ENCODE assay signal across 20 cellular contexts in genomic region chr6:67541591-67541990, GRCh38.
DNase-seq lines count a peak whose midpoint lies in the region; TF ChIP-seq lines count a peak whose summit lies in the region.
"Had no signal": no experiment of that assay in that cellular context is flagged by ENCODE, and none has a peak within 500 bp of the region (broad histone marks: within the 10 kb centered on the region; RNA-seq: fewer than 3 reads in every experiment).

No MANE protein-coding gene starts in this region.

- H3K4me1 ChIP-seq in adipocyte (ENCODE audit: control insufficient read depth, insufficient read depth, low read length): no peaks in the 10 kb centered on the region
- H3K4me1 ChIP-seq: BE2C, Peyer's patch had no signal

- H3K27me3 ChIP-seq in BJ (ENCODE audit: control insufficient read depth, insufficient read depth, low read length) (no peaks in the 10 kb centered on the region), adipocyte (replicated peaks; ENCODE audit: control insufficient read depth, insufficient read depth, low read length) (no peaks in the 10 kb centered on the region)
- H3K27me3 ChIP-seq: BE2C, Peyer's patch had no signal

- CTCF ChIA-PET in BJ (lab: Yijun Ruan, JAX): no interaction called here
- CTCF ChIA-PET in activated CD4-positive, alpha-beta T cell treated with anti-CD3 and anti-CD28 coated beads, Interleukin-2, amount 10 ng/mL, durations not matched to agents 7 days and 5 days (lab: Charles Lee): no interaction called here

- H3K9me3 Mint-ChIP-seq in activated CD4-positive, alpha-beta T cell treated with anti-CD3 and anti-CD28 coated beads, Interleukin-2, amount 10 ng/mL, durations not matched to agents 7 days and 5 days: peaks cover 19% of the 10 kb centered on the region

- H3K9ac ChIP-seq in adipocyte (ENCODE audit: low read length): no peak overlapping the region

- H3K4me3 Mint-ChIP-seq in activated CD4-positive, alpha-beta T cell treated with anti-CD3 and anti-CD28 coated beads, Interleukin-2, amount 10 ng/mL, durations not matched to agents 7 days and 5 days: no peak overlapping the region
- H3K4me3 Mint-ChIP-seq: CD4-positive, CD25-positive, alpha-beta regulatory T cell; HFFc6 had no signal

- POLR2A ChIA-PET in BJ (lab: Charles Lee): no interaction called here
- POLR2A ChIA-PET in activated CD4-positive, alpha-beta T cell treated with anti-CD3 and anti-CD28 coated beads, Interleukin-2, amount 10 ng/mL, durations not matched to agents 7 days and 5 days (lab: Charles Lee): no interaction called here

- no peaks in the 10 kb centered on the region for H3K36me3 Mint-ChIP-seq in activated CD4-positive, alpha-beta T cell treated with anti-CD3 and anti-CD28 coated beads, Interleukin-2, amount 10 ng/mL, durations not matched to agents 7 days and 5 days (ENCODE audit: low read depth)
- H3K36me3 Mint-ChIP-seq: CD4-positive, CD25-positive, alpha-beta regulatory T cell had no signal

- no peak overlapping the region for H3K27ac Mint-ChIP-seq in activated CD4-positive, alpha-beta T cell treated with anti-CD3 and anti-CD28 coated beads, Interleukin-2, amount 10 ng/mL, durations not matched to agents 7 days and 5 days
- H3K27ac Mint-ChIP-seq: CD4-positive, CD25-positive, alpha-beta regulatory T cell; HFFc6 had no signal

- peaks cover 18% of the 10 kb centered on the region for H3K9me3 ChIP-seq in adipocyte (ENCODE audit: control insufficient read depth, low read length)
- H3K9me3 ChIP-seq: BE2C, Peyer's patch had no signal

- no peaks in the 10 kb centered on the region for H3K27me3 Mint-ChIP-seq in activated CD4-positive, alpha-beta T cell treated with anti-CD3 and anti-CD28 coated beads, Interleukin-2, amount 10 ng/mL, durations not matched to agents 7 days and 5 days
- H3K27me3 Mint-ChIP-seq: CD4-positive, CD25-positive, alpha-beta regulatory T cell had no signal

- peak; percentile 17 for DNase-seq in BJ (ENCODE audit: low read depth)
- peak; percentile 27 for DNase-seq in adipocyte (ENCODE audit: low read depth)
- peak; percentile 66 for DNase-seq in fibroblast of gingiva (ENCODE audit: low read depth)
- peak; percentile 47 for DNase-seq in iris pigment epithelial cell (ENCODE audit: low read depth)
- DNase-seq in activated CD4-positive, alpha-beta T cell treated with anti-CD3 and anti-CD28 coated beads, Interleukin-2, amount 10 ng/mL, durations not matched to agents 7 days and 5 days: no peak
- no peak for DNase-seq in NCI-H524 treated with DMSO at 0.1 percent for 48 hours (lab: John Stamatoyannopoulos, UW)
- DNase-seq in NCI-H1417 (lab: John Stamatoyannopoulos, UW): no peak
- DNase-seq in activated CD4-positive, alpha-beta T cell treated with anti-CD3 and anti-CD28 coated beads, Interleukin-2, amount 50 U/mL, for 48 hours: no peak
- DNase-seq: BE2C; CD4-positive, CD25-positive, alpha-beta regulatory T cell; H7; HFFc6; KBM-7; NCI-H1105; NCI-H2029 treated with DMSO at 0.1 percent for 48 hours; NCI-H2171; NCI-H345; NCI-H524; NCI-H82; Peyer's patch had no signal

- H3K36me3 ChIP-seq in BJ (ENCODE audit: control insufficient read depth, insufficient read depth, low read length) (no peaks in the 10 kb centered on the region), adipocyte (ENCODE audit: control insufficient read depth, insufficient read depth, low read length, severe bottlenecking) (no peaks in the 10 kb centered on the region)
- H3K36me3 ChIP-seq: BE2C, Peyer's patch had no signal

- no peaks in the 10 kb centered on the region for H3K4me1 Mint-ChIP-seq in activated CD4-positive, alpha-beta T cell treated with anti-CD3 and anti-CD28 coated beads, Interleukin-2, amount 10 ng/mL, durations not matched to agents 7 days and 5 days
- H3K4me1 Mint-ChIP-seq: CD4-positive, CD25-positive, alpha-beta regulatory T cell had no signal

- H3K4me3 ChIP-seq in BJ (ENCODE audit: low read depth, low read length) (no peak overlapping the region), adipocyte (ENCODE audit: low read length) (no peak overlapping the region)
- H3K4me3 ChIP-seq: Peyer's patch had no signal

- TF ChIP-seq CTCF in BJ (IDR thresholded peaks at IDR 0.05; ENCODE audit: insufficient read depth, low read depth, low read length): no peak

Comparison
In these comparisons a context has a peak if more than half of its experiments do, and no peak if none do; other contexts are left out.
1. DNase-seq: peak in BJ (single experiment), adipocyte (single experiment), fibroblast of gingiva (single experiment) and iris pigment epithelial cell (single experiment); none in activated CD4-positive, alpha-beta T cell treated with anti-CD3 and anti-CD28 coated beads, Interleukin-2, amount 10 ng/mL, durations not matched to agents 7 days and 5 days (single experiment), NCI-H524 treated with DMSO at 0.1 percent for 48 hours (single experiment), NCI-H1417 (0 of 3) and activated CD4-positive, alpha-beta T cell treated with anti-CD3 and anti-CD28 coated beads, Interleukin-2, amount 50 U/mL, for 48 hours (0 of 2).